ENCODE assay signal across 8 cellular contexts in the genomic region with DNA sequence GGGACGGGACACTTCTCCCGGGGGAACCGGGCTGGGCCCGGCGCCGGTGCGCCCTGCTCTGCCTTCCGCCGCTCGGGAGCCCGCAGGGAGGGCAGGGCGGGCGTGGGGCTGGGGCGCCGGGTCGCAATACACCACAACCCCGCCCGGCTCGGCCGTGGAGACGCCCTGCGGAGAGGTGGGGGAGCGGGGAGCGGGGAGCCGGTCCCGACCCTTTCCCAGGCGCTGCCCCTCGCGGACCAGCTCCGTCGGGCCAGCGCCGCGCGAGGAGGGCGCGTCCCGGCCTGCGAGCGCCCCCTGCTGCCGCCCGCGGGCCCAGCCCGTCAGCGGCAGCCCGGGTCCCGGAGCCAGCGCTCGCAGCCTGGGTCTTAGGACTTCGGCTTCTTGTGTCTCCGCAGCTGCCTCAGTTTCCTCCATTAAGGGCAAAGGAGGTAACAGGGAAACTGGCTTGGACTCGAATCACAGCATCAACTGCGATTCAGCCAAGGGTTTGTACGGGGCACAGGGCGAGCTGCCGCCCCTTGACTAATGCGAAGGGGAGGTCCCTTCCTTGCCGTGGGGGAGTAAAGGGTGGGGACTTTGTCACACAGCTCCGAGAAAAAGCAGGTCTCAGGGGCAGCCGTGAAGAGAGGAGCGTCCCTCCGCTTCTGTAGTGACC. TPM values are rescaled to one million over a fixed set of nuclear protein-coding genes. Genes with fewer than 3 reads are reported as not detected.
A peak's percentile ranks its signal among the peaks of the same experiment; 100 is the strongest.
DNase-seq lines count a peak whose midpoint lies in the region; ATAC-seq and TF ChIP-seq lines count a peak whose summit lies in the region.

No MANE protein-coding gene starts in this region.

- peaks cover 0 to 3% (median 0%) of the 10 kb centered on the region in 4 donors for H3K27me3 ChIP-seq in liver (ENCODE audit: control insufficient read depth in 4 of 4, insufficient read depth in 4 of 4, low read length in 3 of 4)

- peaks cover 22% of the 10 kb centered on the region for H3K27me3 Mint-ChIP-seq in activated B cell treated with CpG ODN at 0.5 μM for 24 hours

- intact Hi-C loops in activated B cell treated with CpG ODN at 0.5 μM for 24 hours (cut with micrococcal nuclease), result loop anchor here (1.0 to 10.0 kb wide), 5 partner anchors 22 to 149 kb away; partner anchors contain the start of genes ASTL and CIAO1

- H3K27ac ChIP-seq in liver (ENCODE audit: low read depth in 1 of 2, low read length in 2 of 2), result no peak overlapping the region

- CTCF ChIA-PET in activated B cell treated with CpG ODN at 0.5 μM for 24 hours (lab: Charles Lee), result interaction anchor here (0.6 to 3.6 kb wide), 16 partner anchors 9 to 204 kb away, joined by 3 to 35 read pairs (median 4); partner anchors contain the start of genes ANKRD36C, ASTL and STARD7

- peak overlapping the region; percentile 71 for H3K4me3 Mint-ChIP-seq in activated B cell treated with CpG ODN at 0.5 μM for 24 hours

- WGBS in liver, result 3% methylated on average over 62 of the region's 62 CpGs

- H3K9me3 ChIP-seq in ES-I3 (ENCODE audit: control insufficient read depth, insufficient read depth, low read length) (no peaks in the 10 kb centered on the region), liver (ENCODE audit: control insufficient read depth in 4 of 4, low read length in 3 of 4) (no peaks in the 10 kb centered on the region)

- DNase-seq in activated B cell treated with CpG ODN at 0.5 μM for 24 hours (peak; percentile 82), cerebellum (ENCODE audit: low spot score) (peak; percentile 77), KG1 (lab: John Stamatoyannopoulos, UW) (no peak)
- DNase-seq in stimulated activated CD4-positive, alpha-beta T cell treated with anti-CD3 and anti-CD28 coated beads, TNF-alpha, amount 100 ng/mL, for 4 hours (ENCODE audit: low read depth in 3 of 3), result peak; percentile 31 to 69 (median 43)

- POLR2A ChIA-PET in activated B cell treated with CpG ODN at 0.5 μM for 24 hours (lab: Charles Lee), result interaction anchor here (0.5 to 1.0 kb wide), 3 partner anchors 57 to 358 kb away, joined by 3 to 8 read pairs (median 3); partner anchors contain the start of gene NCAPH

- TF ChIP-seq CTCF in activated B cell treated with CpG ODN at 0.5 μM for 24 hours (IDR thresholded peaks at IDR 0.05) (peak; percentile 56), liver (IDR thresholded peaks at IDR 0.05; ENCODE audit: low read depth, low read length, missing input control) (peak; percentile 77)

- no peaks in the 10 kb centered on the region for H3K9me3 Mint-ChIP-seq in activated B cell treated with CpG ODN at 0.5 μM for 24 hours

- peak overlapping the region in 2 of 3 donors; percentile 28 to 63 for H3K4me3 ChIP-seq in liver (ENCODE audit: low read depth in 1 of 3, low read length in 3 of 3)

- peak overlapping the region; percentile 41 for H3K27ac Mint-ChIP-seq in activated B cell treated with CpG ODN at 0.5 μM for 24 hours

- H3K36me3 ChIP-seq in ES-I3 (ENCODE audit: insufficient read depth, low read length) (no peaks in the 10 kb centered on the region), liver (ENCODE audit: control insufficient read depth in 4 of 4, insufficient read depth in 3 of 4, low read depth in 1 of 4, low read length in 3 of 4) (no peaks in the 10 kb centered on the region)

- TF ChIP-seq RAD21 in Ishikawa (IDR thresholded peaks at IDR 0.05; ENCODE audit: low read depth) (peak; percentile 55; the same call in 1 of the 2 replicates), liver (IDR thresholded peaks at IDR 0.05) (peak in 1 of 2 donors; percentile 51)

- H3K4me1 ChIP-seq in ES-I3 (ENCODE audit: insufficient read depth, low read length) (peaks cover 8% of the 10 kb centered on the region; the same call in 1 of the 2 replicates), liver (ENCODE audit: control insufficient read depth in 4 of 4, insufficient read depth in 4 of 4, low read length in 3 of 4) (peaks cover 0 to 6% (median 3%) of the 10 kb centered on the region in 4 donors)

- no peaks in the 10 kb centered on the region for H3K36me3 Mint-ChIP-seq in activated B cell treated with CpG ODN at 0.5 μM for 24 hours (ENCODE audit: low read depth)

- ATAC-seq in GM21447 (IDR thresholded peaks at IDR 0.05; ENCODE audit: unreplicated experiment) (peak; percentile 58), activated B cell treated with CpG ODN at 0.5 μM for 24 hours (ENCODE audit: low read depth) (peak; percentile 79)

- no peak for TF ChIP-seq EP300 in Ishikawa (IDR thresholded peaks at IDR 0.05; ENCODE audit: borderline replicate concordance)

- peaks cover 25% of the 10 kb centered on the region for H3K4me1 Mint-ChIP-seq in activated B cell treated with CpG ODN at 0.5 μM for 24 hours

- peak overlapping the region; percentile 80; the same call in 1 of the 2 replicates for H3K9ac ChIP-seq in ES-I3 (ENCODE audit: low read depth, low read length)
- no peak overlapping the region for H3K9ac ChIP-seq in liver (ENCODE audit: low read depth in 1 of 2, low read length in 2 of 2)

TF ChIP-seq in Ishikawa, 13 proteins besides CTCF, POLR2A, EP300 and RAD21 (continues in another document):
- TF ChIP-seq EGR1 (IDR thresholded peaks at IDR 0.05) (no peak), CEBPB (IDR thresholded peaks at IDR 0.05) (no peak), TAF1 (IDR thresholded peaks at IDR 0.05; ENCODE audit: low read depth) (no peak), YY1 (IDR thresholded peaks at IDR 0.05; ENCODE audit: low read depth) (no peak), ZBTB7A (IDR thresholded peaks at IDR 0.05; ENCODE audit: low read depth) (no peak; the same call in 1 of the 2 replicates), TEAD4 (IDR thresholded peaks at IDR 0.05) (no peak)
- TF ChIP-seq, protein P1, sequence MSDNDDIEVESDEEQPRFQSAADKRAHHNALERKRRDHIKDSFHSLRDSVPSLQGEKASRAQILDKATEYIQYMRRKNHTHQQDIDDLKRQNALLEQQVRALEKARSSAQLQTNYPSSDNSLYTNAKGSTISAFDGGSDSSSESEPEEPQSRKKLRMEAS (IDR thresholded peaks at IDR 0.05), result no peak; the same call in 1 of the 2 replicates
- TF ChIP-seq, protein P2, sequence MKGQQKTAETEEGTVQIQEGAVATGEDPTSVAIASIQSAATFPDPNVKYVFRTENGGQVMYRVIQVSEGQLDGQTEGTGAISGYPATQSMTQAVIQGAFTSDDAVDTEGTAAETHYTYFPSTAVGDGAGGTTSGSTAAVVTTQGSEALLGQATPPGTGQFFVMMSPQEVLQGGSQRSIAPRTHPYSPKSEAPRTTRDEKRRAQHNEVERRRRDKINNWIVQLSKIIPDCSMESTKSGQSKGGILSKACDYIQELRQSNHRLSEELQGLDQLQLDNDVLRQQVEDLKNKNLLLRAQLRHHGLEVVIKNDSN (IDR thresholded peaks at IDR 0.05), result no peak

TF ChIP-seq in liver, 16 proteins besides CTCF, POLR2A, EP300 and RAD21 (continues in another document):
- TF ChIP-seq FOXA2 (IDR thresholded peaks at IDR 0.05) (no peak), EGR1 (IDR thresholded peaks at IDR 0.05; ENCODE audit: low read depth in 2 of 2) (no peak), HNF4G (IDR thresholded peaks at IDR 0.05) (no peak), SP1 (IDR thresholded peaks at IDR 0.05) (no peak), YY1 (IDR thresholded peaks at IDR 0.05) (no peak), RXRA (IDR thresholded peaks at IDR 0.05) (no peak), ATF3 (IDR thresholded peaks at IDR 0.05) (no peak), HNF4A (conservative IDR thresholded peaks at IDR 0.05) (no peak), FOXA1 (IDR thresholded peaks at IDR 0.05) (no peak), TAF1 (conservative IDR thresholded peaks at IDR 0.05) (no peak)
- TF ChIP-seq, protein P3, sequence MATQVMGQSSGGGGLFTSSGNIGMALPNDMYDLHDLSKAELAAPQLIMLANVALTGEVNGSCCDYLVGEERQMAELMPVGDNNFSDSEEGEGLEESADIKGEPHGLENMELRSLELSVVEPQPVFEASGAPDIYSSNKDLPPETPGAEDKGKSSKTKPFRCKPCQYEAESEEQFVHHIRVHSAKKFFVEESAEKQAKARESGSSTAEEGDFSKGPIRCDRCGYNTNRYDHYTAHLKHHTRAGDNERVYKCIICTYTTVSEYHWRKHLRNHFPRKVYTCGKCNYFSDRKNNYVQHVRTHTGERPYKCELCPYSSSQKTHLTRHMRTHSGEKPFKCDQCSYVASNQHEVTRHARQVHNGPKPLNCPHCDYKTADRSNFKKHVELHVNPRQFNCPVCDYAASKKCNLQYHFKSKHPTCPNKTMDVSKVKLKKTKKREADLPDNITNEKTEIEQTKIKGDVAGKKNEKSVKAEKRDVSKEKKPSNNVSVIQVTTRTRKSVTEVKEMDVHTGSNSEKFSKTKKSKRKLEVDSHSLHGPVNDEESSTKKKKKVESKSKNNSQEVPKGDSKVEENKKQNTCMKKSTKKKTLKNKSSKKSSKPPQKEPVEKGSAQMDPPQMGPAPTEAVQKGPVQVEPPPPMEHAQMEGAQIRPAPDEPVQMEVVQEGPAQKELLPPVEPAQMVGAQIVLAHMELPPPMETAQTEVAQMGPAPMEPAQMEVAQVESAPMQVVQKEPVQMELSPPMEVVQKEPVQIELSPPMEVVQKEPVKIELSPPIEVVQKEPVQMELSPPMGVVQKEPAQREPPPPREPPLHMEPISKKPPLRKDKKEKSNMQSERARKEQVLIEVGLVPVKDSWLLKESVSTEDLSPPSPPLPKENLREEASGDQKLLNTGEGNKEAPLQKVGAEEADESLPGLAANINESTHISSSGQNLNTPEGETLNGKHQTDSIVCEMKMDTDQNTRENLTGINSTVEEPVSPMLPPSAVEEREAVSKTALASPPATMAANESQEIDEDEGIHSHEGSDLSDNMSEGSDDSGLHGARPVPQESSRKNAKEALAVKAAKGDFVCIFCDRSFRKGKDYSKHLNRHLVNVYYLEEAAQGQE (IDR thresholded peaks at IDR 0.05), result no peak

RNA-seq across cellular contexts. Expression of gene ADRA2B, which starts 0.6 kb away (rescaled TPM):
- total RNA-seq in activated B cell treated with CpG ODN at 0.5 μM for 24 hours (0.11 and 0.37 TPM in 2 replicates), cerebellum (not detected), liver (1 to 10 TPM; 1.3 to 2.3 TPM)
- polyA plus RNA-seq in liver, result 1 to 10 TPM; 3.7 to 8.6 TPM

RNA-seq across cellular contexts. Expression of gene ASTL, which starts 21.3 kb away (rescaled TPM):
- total RNA-seq in activated B cell treated with CpG ODN at 0.5 μM for 24 hours, result 1.0 and 1.6 TPM in 2 replicates
- total RNA-seq in cerebellum, result not detected
- not detected for total RNA-seq in liver
- not detected for polyA plus RNA-seq in liver

RNA-seq across cellular contexts. Expression of gene DUSP2, which starts 28.2 kb away (rescaled TPM):
- 118 and 122 TPM in 2 replicates for total RNA-seq in activated B cell treated with CpG ODN at 0.5 μM for 24 hours
- total RNA-seq in cerebellum, result 4.1 TPM
- total RNA-seq in liver, result 1 to 10 TPM; 1.6 to 2.8 TPM
- 1 to 10 TPM in 1 of 2 donors, under 1 TPM in 1; 0.99 to 1.7 TPM for polyA plus RNA-seq in liver

Comparison
In these comparisons a context has a peak if more than half of its experiments do, and no peak if none do; other contexts are left out.
1. RNA of gene DUSP2, which starts 28.2 kb away (total RNA-seq): 118 to 122 TPM in activated B cell treated with CpG ODN at 0.5 μM for 24 hours; 4.1 TPM in cerebellum (single experiment) and 1.6 to 2.8 TPM in liver; every median in the first group is over 10 times any median in the second.